In genomic region chr6:63571382-63571882, GRCh38 we compare ENCODE assay signal across 1 cellular context.
A peak's percentile ranks its signal among the peaks of the same experiment; 100 is the strongest.
TF ChIP-seq lines count a peak whose summit lies in the region.

No MANE protein-coding gene starts in this region.

TF ChIP-seq in HepG2, 621 proteins besides CTCF, POLR2A, EP300 and RAD21 (continued from another document and continues in another):
- TF ChIP-seq, protein P1, sequence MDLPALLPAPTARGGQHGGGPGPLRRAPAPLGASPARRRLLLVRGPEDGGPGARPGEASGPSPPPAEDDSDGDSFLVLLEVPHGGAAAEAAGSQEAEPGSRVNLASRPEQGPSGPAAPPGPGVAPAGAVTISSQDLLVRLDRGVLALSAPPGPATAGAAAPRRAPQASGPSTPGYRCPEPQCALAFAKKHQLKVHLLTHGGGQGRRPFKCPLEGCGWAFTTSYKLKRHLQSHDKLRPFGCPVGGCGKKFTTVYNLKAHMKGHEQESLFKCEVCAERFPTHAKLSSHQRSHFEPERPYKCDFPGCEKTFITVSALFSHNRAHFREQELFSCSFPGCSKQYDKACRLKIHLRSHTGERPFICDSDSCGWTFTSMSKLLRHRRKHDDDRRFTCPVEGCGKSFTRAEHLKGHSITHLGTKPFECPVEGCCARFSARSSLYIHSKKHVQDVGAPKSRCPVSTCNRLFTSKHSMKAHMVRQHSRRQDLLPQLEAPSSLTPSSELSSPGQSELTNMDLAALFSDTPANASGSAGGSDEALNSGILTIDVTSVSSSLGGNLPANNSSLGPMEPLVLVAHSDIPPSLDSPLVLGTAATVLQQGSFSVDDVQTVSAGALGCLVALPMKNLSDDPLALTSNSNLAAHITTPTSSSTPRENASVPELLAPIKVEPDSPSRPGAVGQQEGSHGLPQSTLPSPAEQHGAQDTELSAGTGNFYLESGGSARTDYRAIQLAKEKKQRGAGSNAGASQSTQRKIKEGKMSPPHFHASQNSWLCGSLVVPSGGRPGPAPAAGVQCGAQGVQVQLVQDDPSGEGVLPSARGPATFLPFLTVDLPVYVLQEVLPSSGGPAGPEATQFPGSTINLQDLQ (CRISPR knock-in tag; IDR thresholded peaks at IDR 0.05), result no peak
- TF ChIP-seq ZNF577 (CRISPR knock-in tag; IDR thresholded peaks at IDR 0.05; ENCODE audit: borderline replicate concordance, low read depth) (no peak), PBX2 (CRISPR knock-in tag; IDR thresholded peaks at IDR 0.05) (no peak), SATB2 (CRISPR knock-in tag; IDR thresholded peaks at IDR 0.05) (no peak), ZNF12 (CRISPR knock-in tag; IDR thresholded peaks at IDR 0.05) (no peak), DNMT3B (CRISPR knock-in tag; conservative IDR thresholded peaks at IDR 0.05) (peak; percentile 73; the same call in 1 of the 2 replicates), ZBTB40 (IDR thresholded peaks at IDR 0.05) (no peak), ZBTB40 (CRISPR knock-in tag; IDR thresholded peaks at IDR 0.05) (no peak), ZNF34 (CRISPR knock-in tag; IDR thresholded peaks at IDR 0.05; ENCODE audit: borderline replicate concordance) (no peak), ZNF850 (CRISPR knock-in tag; conservative IDR thresholded peaks at IDR 0.05) (no peak), SRF (IDR thresholded peaks at IDR 0.05; ENCODE audit: low read depth, low read length) (no peak), NFATC3 (CRISPR knock-in tag; IDR thresholded peaks at IDR 0.05) (0 out of 2 replicates have a peak, but pooled peaks have one; percentile 16), ZMYM3 (CRISPR knock-in tag; IDR thresholded peaks at IDR 0.05) (no peak), TCF7L2 (IDR thresholded peaks at IDR 0.05; ENCODE audit: low read depth, low read length) (no peak), ZBTB33 (CRISPR knock-in tag; IDR thresholded peaks at IDR 0.05) (no peak), ZNF781 (CRISPR knock-in tag; IDR thresholded peaks at IDR 0.05; ENCODE audit: borderline replicate concordance, not compliant biosample characterization) (no peak), ZNF777 (CRISPR knock-in tag; IDR thresholded peaks at IDR 0.05) (no peak), FOXM1 (CRISPR knock-in tag; IDR thresholded peaks at IDR 0.05) (no peak), ZNF496 (CRISPR knock-in tag; IDR thresholded peaks at IDR 0.05; ENCODE audit: insufficient replicate concordance) (no peak), SP5 (CRISPR knock-in tag; IDR thresholded peaks at IDR 0.05; ENCODE audit: borderline replicate concordance, low read depth) (no peak), AKAP8 (CRISPR knock-in tag; IDR thresholded peaks at IDR 0.05) (no peak), CREB3 (CRISPR knock-in tag; IDR thresholded peaks at IDR 0.05) (no peak), ARNTL (CRISPR knock-in tag; IDR thresholded peaks at IDR 0.05) (0 out of 2 replicates have a peak, but pooled peaks have one; percentile 8), DPF2 (CRISPR knock-in tag; IDR thresholded peaks at IDR 0.05; ENCODE audit: borderline replicate concordance, low read depth) (peak; percentile 9; the same call in 1 of the 2 replicates), ZNF256 (CRISPR knock-in tag; conservative IDR thresholded peaks at IDR 0.05) (0 out of 2 replicates have a peak, but pooled peaks have one; percentile 32), NONO (IDR thresholded peaks at IDR 0.05) (no peak), NONO (CRISPR knock-in tag; conservative IDR thresholded peaks at IDR 0.05) (no peak), NCOA5 (CRISPR knock-in tag; IDR thresholded peaks at IDR 0.05) (no peak), ZNF432 (CRISPR knock-in tag; IDR thresholded peaks at IDR 0.05; ENCODE audit: borderline replicate concordance) (no peak), ZNF326 (CRISPR knock-in tag; IDR thresholded peaks at IDR 0.05; ENCODE audit: borderline replicate concordance) (no peak)
- TF ChIP-seq, protein P2, sequence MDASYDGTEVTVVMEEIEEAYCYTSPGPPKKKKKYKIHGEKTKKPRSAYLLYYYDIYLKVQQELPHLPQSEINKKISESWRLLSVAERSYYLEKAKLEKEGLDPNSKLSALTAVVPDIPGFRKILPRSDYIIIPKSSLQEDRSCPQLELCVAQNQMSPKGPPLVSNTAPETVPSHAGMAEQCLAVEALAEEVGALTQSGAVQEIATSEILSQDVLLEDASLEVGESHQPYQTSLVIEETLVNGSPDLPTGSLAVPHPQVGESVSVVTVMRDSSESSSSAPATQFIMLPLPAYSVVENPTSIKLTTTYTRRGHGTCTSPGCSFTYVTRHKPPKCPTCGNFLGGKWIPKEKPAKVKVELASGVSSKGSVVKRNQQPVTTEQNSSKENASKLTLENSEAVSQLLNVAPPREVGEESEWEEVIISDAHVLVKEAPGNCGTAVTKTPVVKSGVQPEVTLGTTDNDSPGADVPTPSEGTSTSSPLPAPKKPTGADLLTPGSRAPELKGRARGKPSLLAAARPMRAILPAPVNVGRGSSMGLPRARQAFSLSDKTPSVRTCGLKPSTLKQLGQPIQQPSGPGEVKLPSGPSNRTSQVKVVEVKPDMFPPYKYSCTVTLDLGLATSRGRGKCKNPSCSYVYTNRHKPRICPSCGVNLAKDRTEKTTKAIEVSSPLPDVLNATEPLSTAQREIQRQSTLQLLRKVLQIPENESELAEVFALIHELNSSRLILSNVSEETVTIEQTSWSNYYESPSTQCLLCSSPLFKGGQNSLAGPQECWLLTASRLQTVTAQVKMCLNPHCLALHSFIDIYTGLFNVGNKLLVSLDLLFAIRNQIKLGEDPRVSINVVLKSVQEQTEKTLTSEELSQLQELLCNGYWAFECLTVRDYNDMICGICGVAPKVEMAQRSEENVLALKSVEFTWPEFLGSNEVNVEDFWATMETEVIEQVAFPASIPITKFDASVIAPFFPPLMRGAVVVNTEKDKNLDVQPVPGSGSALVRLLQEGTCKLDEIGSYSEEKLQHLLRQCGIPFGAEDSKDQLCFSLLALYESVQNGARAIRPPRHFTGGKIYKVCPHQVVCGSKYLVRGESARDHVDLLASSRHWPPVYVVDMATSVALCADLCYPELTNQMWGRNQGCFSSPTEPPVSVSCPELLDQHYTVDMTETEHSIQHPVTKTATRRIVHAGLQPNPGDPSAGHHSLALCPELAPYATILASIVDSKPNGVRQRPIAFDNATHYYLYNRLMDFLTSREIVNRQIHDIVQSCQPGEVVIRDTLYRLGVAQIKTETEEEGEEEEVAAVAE (CRISPR knock-in tag; IDR thresholded peaks at IDR 0.05; ENCODE audit: borderline replicate concordance), result no peak
- TF ChIP-seq, protein P3, sequence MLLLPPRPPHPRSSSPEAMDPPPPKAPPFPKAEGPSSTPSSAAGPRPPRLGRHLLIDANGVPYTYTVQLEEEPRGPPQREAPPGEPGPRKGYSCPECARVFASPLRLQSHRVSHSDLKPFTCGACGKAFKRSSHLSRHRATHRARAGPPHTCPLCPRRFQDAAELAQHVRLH (CRISPR knock-in tag; IDR thresholded peaks at IDR 0.05; ENCODE audit: borderline replicate concordance, low read depth), result no peak
- TF ChIP-seq, protein P4, sequence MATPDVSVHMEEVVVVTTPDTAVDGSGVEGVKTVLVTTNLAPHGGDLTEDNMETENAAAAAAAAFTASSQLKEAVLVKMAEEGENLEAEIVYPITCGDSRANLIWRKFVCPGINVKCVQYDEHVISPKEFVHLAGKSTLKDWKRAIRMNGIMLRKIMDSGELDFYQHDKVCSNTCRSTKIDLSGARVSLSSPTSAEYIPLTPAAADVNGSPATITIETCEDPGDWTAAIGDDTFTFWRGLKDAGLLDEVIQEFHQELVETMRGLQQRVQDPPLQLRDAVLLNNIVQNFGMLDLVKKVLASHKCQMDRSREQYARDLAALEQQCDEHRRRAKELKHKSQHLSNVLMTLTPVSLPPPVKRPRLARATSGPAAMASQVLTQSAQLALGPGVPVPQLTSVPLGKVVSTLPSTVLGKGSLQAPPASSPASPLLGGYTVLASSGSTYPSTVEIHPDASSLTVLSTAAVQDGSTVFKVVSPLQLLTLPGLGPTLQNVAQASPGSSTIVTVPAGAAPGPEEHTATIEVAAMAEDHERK (CRISPR knock-in tag; IDR thresholded peaks at IDR 0.05; ENCODE audit: low read depth), result no peak
- TF ChIP-seq, protein P5, sequence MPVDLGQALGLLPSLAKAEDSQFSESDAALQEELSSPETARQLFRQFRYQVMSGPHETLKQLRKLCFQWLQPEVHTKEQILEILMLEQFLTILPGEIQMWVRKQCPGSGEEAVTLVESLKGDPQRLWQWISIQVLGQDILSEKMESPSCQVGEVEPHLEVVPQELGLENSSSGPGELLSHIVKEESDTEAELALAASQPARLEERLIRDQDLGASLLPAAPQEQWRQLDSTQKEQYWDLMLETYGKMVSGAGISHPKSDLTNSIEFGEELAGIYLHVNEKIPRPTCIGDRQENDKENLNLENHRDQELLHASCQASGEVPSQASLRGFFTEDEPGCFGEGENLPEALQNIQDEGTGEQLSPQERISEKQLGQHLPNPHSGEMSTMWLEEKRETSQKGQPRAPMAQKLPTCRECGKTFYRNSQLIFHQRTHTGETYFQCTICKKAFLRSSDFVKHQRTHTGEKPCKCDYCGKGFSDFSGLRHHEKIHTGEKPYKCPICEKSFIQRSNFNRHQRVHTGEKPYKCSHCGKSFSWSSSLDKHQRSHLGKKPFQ (CRISPR knock-in tag; IDR thresholded peaks at IDR 0.05; ENCODE audit: insufficient replicate concordance), result no peak
